Comparison of ENCODE assay signal across 8 cellular contexts in the genomic region with DNA sequence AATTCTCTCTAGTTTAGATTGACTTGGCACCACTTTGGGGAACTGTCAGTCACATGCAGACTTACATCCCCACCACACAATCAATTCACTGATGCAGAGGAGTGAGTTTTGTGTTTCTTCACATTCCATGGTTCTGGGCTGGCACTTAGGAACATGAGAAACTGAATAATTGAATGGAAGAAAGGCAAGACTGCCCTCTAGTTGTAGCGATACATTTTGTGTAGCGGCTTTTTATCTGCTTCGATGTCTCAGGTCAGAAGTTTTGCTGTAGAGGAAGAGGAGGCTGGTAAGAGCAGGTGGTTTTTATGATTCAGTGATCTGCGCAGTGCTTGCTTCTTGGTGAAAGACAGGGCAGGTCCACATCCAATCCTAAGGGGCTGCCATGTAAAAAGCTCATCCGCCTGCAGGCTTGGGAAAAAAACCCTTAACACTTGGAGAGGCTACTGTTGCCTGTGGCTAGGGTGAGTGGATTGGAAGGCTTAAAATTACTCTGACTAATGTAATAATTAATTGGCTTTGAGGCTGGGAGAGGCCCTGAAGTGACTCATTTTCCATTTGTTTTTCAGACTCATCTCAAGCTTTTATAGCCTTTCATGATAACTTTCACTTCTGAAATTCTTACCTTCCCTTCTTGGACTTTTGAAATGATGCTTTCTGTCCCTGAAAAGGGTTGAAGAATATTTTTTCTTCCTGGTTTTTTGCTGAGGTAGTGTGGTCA.
A peak's percentile ranks its signal among the peaks of the same experiment; 100 is the strongest.
DNase-seq lines count a peak whose midpoint lies in the region; ATAC-seq and TF ChIP-seq lines count a peak whose summit lies in the region.
"Not testable (repeated sequence)": the region's sequence is repeated elsewhere in the genome, so short reads cannot be mapped to it uniquely, and the experiment has no call there.

No MANE protein-coding gene starts in this region.

- TF ChIP-seq CTCF in AG04450 (IDR thresholded peaks at IDR 0.05; ENCODE audit: low read depth, low read length) (peak; percentile 51), HFFc6 (IDR thresholded peaks at IDR 0.05) (peak; percentile 69)

- CTCF ChIA-PET in AG04450 (lab: Charles Lee): not testable (repeated sequence)
- CTCF ChIA-PET in activated CD4-positive, alpha-beta T cell treated with anti-CD3 and anti-CD28 coated beads for 36 hours (lab: Charles Lee): interaction anchor here (0.6 kb wide), 1 partner anchor 605 kb away, joined by 3 read pairs; no protein-coding TSS in a partner anchor

- POLR2A ChIA-PET in AG04450 (lab: Yijun Ruan, JAX); activated CD4-positive, alpha-beta T cell treated with anti-CD3 and anti-CD28 coated beads for 36 hours (lab: Charles Lee): not testable (repeated sequence)

- not testable (repeated sequence) for H3K27me3 Mint-ChIP-seq in HFFc6 (ENCODE audit: insufficient read depth); activated CD4-positive, alpha-beta T cell treated with anti-CD3 and anti-CD28 coated beads for 36 hours

- DNase-seq in AG04450 (ENCODE audit: low read depth, low spot score) (peak; percentile 7), GM04503 (ENCODE audit: low read depth) (peak; percentile 11), HFFc6 (peak; percentile 43), NCI-H226 (peak; percentile 29), dedifferentiated amniotic fluid mesenchymal stem cell (ENCODE audit: extremely low spot score) (peak; percentile 37), iris pigment epithelial cell (ENCODE audit: low read depth) (peak; percentile 42), pons (ENCODE audit: low spot score) (peak; percentile 37)
- DNase-seq in activated CD4-positive, alpha-beta T cell treated with anti-CD3 and anti-CD28 coated beads for 36 hours: not testable (repeated sequence)

- not testable (repeated sequence) for H3K27ac ChIP-seq in AG04450 (ENCODE audit: low read depth, low read length)

- H3K9me3 Mint-ChIP-seq in HFFc6; activated CD4-positive, alpha-beta T cell treated with anti-CD3 and anti-CD28 coated beads for 36 hours (ENCODE audit: low read depth): not testable (repeated sequence)

- not testable (repeated sequence) for H3K9me3 ChIP-seq in AG04450 (ENCODE audit: control insufficient read depth, insufficient read depth, low read length)

- not testable (repeated sequence) for H3K4me3 ChIP-seq in AG04450 (ENCODE audit: low read depth, low read length)

- H3K4me3 Mint-ChIP-seq in HFFc6; activated CD4-positive, alpha-beta T cell treated with anti-CD3 and anti-CD28 coated beads for 36 hours: not testable (repeated sequence)

- peaks cover 31% of the 10 kb centered on the region for H3K27me3 ChIP-seq in AG04450 (ENCODE audit: control insufficient read depth, insufficient read depth, low read length)

- H3K36me3 Mint-ChIP-seq in HFFc6 (ENCODE audit: low read depth); activated CD4-positive, alpha-beta T cell treated with anti-CD3 and anti-CD28 coated beads for 36 hours (ENCODE audit: low read depth): not testable (repeated sequence)

- H3K27ac Mint-ChIP-seq in HFFc6: peak overlapping the region; percentile 12; the same call in 1 of the 2 replicates
- H3K27ac Mint-ChIP-seq in activated CD4-positive, alpha-beta T cell treated with anti-CD3 and anti-CD28 coated beads for 36 hours: peak overlapping the region; percentile 70

- intact Hi-C loops in activated CD4-positive, alpha-beta T cell treated with anti-CD3 and anti-CD28 coated beads for 36 hours (cut with DNase I, micrococcal nuclease): not testable (repeated sequence)

- H3K4me1 Mint-ChIP-seq in HFFc6 (ENCODE audit: low read depth): peaks cover 11% of the 10 kb centered on the region
- peaks cover 14% of the 10 kb centered on the region for H3K4me1 Mint-ChIP-seq in activated CD4-positive, alpha-beta T cell treated with anti-CD3 and anti-CD28 coated beads for 36 hours

- peak; percentile 72 for ATAC-seq in activated CD4-positive, alpha-beta T cell treated with anti-CD3 and anti-CD28 coated beads for 36 hours
